Comparison of ENCODE assay signal across 8 cellular contexts in the genomic region with DNA sequence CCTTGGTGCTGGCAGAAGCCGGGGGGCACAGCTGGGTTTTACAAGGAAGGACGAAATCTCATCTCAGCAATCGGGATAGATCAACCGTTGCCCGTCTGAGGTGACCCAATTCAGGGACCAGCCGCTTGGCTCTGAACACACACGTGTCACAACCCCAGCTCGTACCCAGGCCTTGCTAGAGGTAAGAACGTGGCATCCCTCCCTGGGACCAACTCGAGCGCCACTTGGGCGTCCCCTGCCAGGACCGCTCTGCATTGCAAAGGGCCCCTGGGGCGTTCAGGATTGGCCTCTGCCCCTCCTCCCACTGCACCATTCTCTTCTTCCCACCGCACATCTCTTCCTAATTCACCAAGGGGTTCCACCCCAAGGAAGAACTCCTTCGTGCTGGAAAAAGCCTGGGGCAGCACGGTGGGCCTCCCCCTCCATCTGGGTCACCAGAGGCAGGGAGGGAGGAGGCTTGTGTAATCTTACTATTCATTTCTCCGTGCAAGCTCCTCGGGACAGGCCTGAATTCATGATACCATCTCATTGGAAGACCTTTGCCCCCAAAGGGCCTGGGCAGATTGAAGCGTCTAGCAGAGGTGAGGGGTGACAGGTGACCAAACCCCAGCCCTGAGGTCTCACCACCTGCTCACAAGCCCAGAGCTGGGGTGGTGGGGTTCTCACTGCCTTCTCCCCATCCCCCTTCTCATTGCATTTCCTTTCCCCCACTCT.
DNase-seq lines count a peak whose midpoint lies in the region; ATAC-seq, FAIRE-seq and TF ChIP-seq lines count a peak whose summit lies in the region.

No MANE protein-coding gene starts in this region.

- H3K4me1 Mint-ChIP-seq in nephron progenitor cell, result peaks cover 74% of the 10 kb centered on the region

- H2AFZ ChIP-seq in ACC112 (ENCODE audit: low read length, unreplicated experiment), result peak overlapping the region; percentile 55
- H2AFZ ChIP-seq in Loucy (ENCODE audit: low read length), result peak overlapping the region; percentile 86; the same call in 1 of the 2 replicates

- no peak for FAIRE-seq in GM19239 (lab: Jason Lieb, UNC)

- H3K4me3 ChIP-seq in ACC112 (ENCODE audit: low read depth, low read length) (peak overlapping the region; percentile 72), Loucy (ENCODE audit: low read length, poor library complexity, severe bottlenecking) (no peak overlapping the region), epithelial cell of proximal tubule (ENCODE audit: low read depth, low read length) (peak overlapping the region; percentile 31)

- H3K9me2 ChIP-seq in Loucy (replicated peaks; ENCODE audit: low read depth, low read length), result no peaks in the 10 kb centered on the region

- H3K27ac ChIP-seq in ACC112 (ENCODE audit: low read depth, low read length), result no peak overlapping the region

- H3K36me3 Mint-ChIP-seq in nephron progenitor cell (ENCODE audit: low read depth), result no peaks in the 10 kb centered on the region

- H3K4me1 ChIP-seq in ACC112 (ENCODE audit: control insufficient read depth, insufficient read depth, low read length, unreplicated experiment) (peaks cover 12% of the 10 kb centered on the region), Loucy (ENCODE audit: insufficient read depth, low read length, poor library complexity, severe bottlenecking) (peaks cover 42% of the 10 kb centered on the region)

- H3K9ac ChIP-seq in Loucy (ENCODE audit: low read depth, low read length, poor library complexity, severe bottlenecking), result peak overlapping the region; percentile 57

- H3K4me3 Mint-ChIP-seq in nephron progenitor cell, result peak overlapping the region; percentile 53

- no peaks in the 10 kb centered on the region for H3K9me3 ChIP-seq in Loucy (ENCODE audit: insufficient read depth, low read depth, low read length)

- no peaks in the 10 kb centered on the region for H3F3A ChIP-seq in Loucy (ENCODE audit: low read depth)

- no peak overlapping the region for H3K27ac Mint-ChIP-seq in nephron progenitor cell

- H3K27me3 ChIP-seq in ACC112 (ENCODE audit: insufficient read depth, low read length), result no peaks in the 10 kb centered on the region
- H3K27me3 ChIP-seq in Loucy (ENCODE audit: insufficient read depth, low read length, poor library complexity, severe bottlenecking), result no peaks in the 10 kb centered on the region

- peaks cover 3% of the 10 kb centered on the region for H3K27me3 Mint-ChIP-seq in nephron progenitor cell (ENCODE audit: low read depth, poor library complexity)

- no peaks in the 10 kb centered on the region for H4K20me1 ChIP-seq in Loucy (ENCODE audit: insufficient read depth, low read length, poor library complexity, severe bottlenecking)

- TF ChIP-seq CTCF in Loucy (conservative IDR thresholded peaks at IDR 0.05; ENCODE audit: low read length) (no peak), epithelial cell of proximal tubule (conservative IDR thresholded peaks at IDR 0.05; ENCODE audit: low read depth, low read length) (peak; percentile 7), nephron progenitor cell (IDR thresholded peaks at IDR 0.05) (no peak)

- H3K36me3 ChIP-seq in ACC112 (ENCODE audit: insufficient read depth, low read length), result no peaks in the 10 kb centered on the region
- H3K36me3 ChIP-seq in Loucy (ENCODE audit: insufficient read depth, low read length), result no peaks in the 10 kb centered on the region

- DNase-seq in epithelial cell of proximal tubule (ENCODE audit: low read depth) (no peak), nephron progenitor cell (no peak), EL (no peak), GM19239 (ENCODE audit: insufficient read length, low spot score) (no peak)
- no peak for DNase-seq in activated CD8-positive, alpha-beta memory T cell treated with anti-CD3 and anti-CD28 coated beads for 24 hours

- no peaks in the 10 kb centered on the region for H3K9me3 Mint-ChIP-seq in nephron progenitor cell

- no peaks in the 10 kb centered on the region for H3K79me2 ChIP-seq in ACC112 (ENCODE audit: control insufficient read depth, insufficient read depth, low read length, unreplicated experiment)
- H3K79me2 ChIP-seq in Loucy (ENCODE audit: insufficient read depth, low read length), result no peaks in the 10 kb centered on the region

- no peak for TF ChIP-seq POLR2A in GM18505 (IDR thresholded peaks at IDR 0.05; ENCODE audit: borderline replicate concordance, extremely low read depth, insufficient read depth, insufficient read length)

- H3K4me2 ChIP-seq in Loucy (ENCODE audit: low read depth, low read length, poor library complexity, severe bottlenecking), result peak overlapping the region; percentile 64

- no peak for ATAC-seq in GM18505 (IDR thresholded peaks at IDR 0.05; ENCODE audit: unreplicated experiment)
